Comparison of ENCODE assay signal across 36 cellular contexts in genomic region chr3:26847675-26848074, GRCh38.
"Had no signal": no experiment of that assay in that cellular context is flagged by ENCODE, and none has a peak within 500 bp of the region (broad histone marks: within the 10 kb centered on the region; RNA-seq: fewer than 3 reads in every experiment).

No MANE protein-coding gene starts in this region.

- H3K36me3 ChIP-seq: adrenal gland, brain microvascular endothelial cell, breast epithelium had no signal

- H3K4me1 Mint-ChIP-seq: activated B cell treated with CpG ODN at 0.5 μM for 24 hours; activated CD4-positive, alpha-beta memory T cell treated with anti-CD3 and anti-CD28 coated beads, Interleukin-2, amount 10 ng/mL, durations not matched to agents 7 days and 5 days; activated CD4-positive, alpha-beta T cell treated with anti-CD3 and anti-CD28 coated beads, Interleukin-2, amount 10 ng/mL, durations not matched to agents 7 days and 5 days; activated CD8-positive, alpha-beta memory T cell treated with anti-CD3 and anti-CD28 coated beads, Interleukin-2, amount 10 ng/mL, durations not matched to agents 7 days and 5 days; activated naive CD8-positive, alpha-beta T cell treated with anti-CD3 and anti-CD28 coated beads for 36 hours; activated T-helper 17 cell treated with anti-CD3 and anti-CD28 coated beads, Interleukin-2, amount 50 U/mL, for 72 hours had no signal

- H3K27ac Mint-ChIP-seq: activated B cell treated with CpG ODN at 0.5 μM for 24 hours; activated CD4-positive, alpha-beta memory T cell treated with anti-CD3 and anti-CD28 coated beads, Interleukin-2, amount 10 ng/mL, durations not matched to agents 7 days and 5 days; activated CD4-positive, alpha-beta T cell treated with anti-CD3 and anti-CD28 coated beads, Interleukin-2, amount 10 ng/mL, durations not matched to agents 7 days and 5 days; activated CD8-positive, alpha-beta memory T cell treated with anti-CD3 and anti-CD28 coated beads, Interleukin-2, amount 10 ng/mL, durations not matched to agents 7 days and 5 days; activated CD8-positive, alpha-beta T cell treated with anti-CD3 and anti-CD28 coated beads, Interleukin-2, amount 10 ng/mL, durations not matched to agents 7 days and 5 days; activated naive CD4-positive, alpha-beta T cell treated with anti-CD3 and anti-CD28 coated beads for 36 hours; activated naive CD4-positive, alpha-beta T cell treated with anti-CD3 and anti-CD28 coated beads, Interleukin-2, amount 50 U/mL, for 72 hours; activated naive CD8-positive, alpha-beta T cell treated with anti-CD3 and anti-CD28 coated beads for 36 hours; activated T-cell treated with anti-CD3 and anti-CD28 coated beads, Interleukin-2, amount 50 U/mL, for 72 hours; activated T-helper 1 cell treated with anti-CD3 and anti-CD28 coated beads, Interleukin-12 subunit alpha, Interleukin-12 subunit beta, Interleukin-2, Interleukin-4 antibody, amounts not matched to agents 30 ng/mL and 10 ng/mL and 1 ng/mL, durations not matched to agents 14 hours and 24 hours and 36 hours; activated T-helper 17 cell treated with anti-CD3 and anti-CD28 coated beads, Interleukin-2, amount 50 U/mL, for 72 hours; T-helper 1 cell treated with Interleukin-12 subunit alpha and Interleukin-12 subunit beta and Interleukin-4 antibody, amounts not matched to agents 30 μg/mL and 1 μg/mL, for 36 hours; T-helper 2 cell treated with Interferon-gamma antibody and Interleukin-4, amounts not matched to agents 5 μg/mL and 100 μg/mL, for 36 hours had no signal

- H3K4me1 ChIP-seq: adrenal gland, body of pancreas, breast epithelium had no signal

- H3K27me3 ChIP-seq: adrenal gland, body of pancreas, brain microvascular endothelial cell, breast epithelium had no signal

- H3K27ac ChIP-seq: adrenal gland, body of pancreas, brain microvascular endothelial cell, breast epithelium, VCaP had no signal

- H3K9me3 ChIP-seq: adrenal gland, body of pancreas, breast epithelium had no signal

- H3K9me3 Mint-ChIP-seq: activated naive CD4-positive, alpha-beta T cell treated with anti-CD3 and anti-CD28 coated beads for 36 hours had no signal

- H3K36me3 Mint-ChIP-seq: activated CD8-positive, alpha-beta memory T cell treated with anti-CD3 and anti-CD28 coated beads, Interleukin-2, amount 10 ng/mL, durations not matched to agents 7 days and 5 days; activated naive CD4-positive, alpha-beta T cell treated with anti-CD3 and anti-CD28 coated beads, Interleukin-2, amount 50 U/mL, for 72 hours; activated naive CD8-positive, alpha-beta T cell treated with anti-CD3 and anti-CD28 coated beads for 36 hours had no signal

- H3K4me3 Mint-ChIP-seq: activated B cell treated with CpG ODN at 0.5 μM for 24 hours; activated CD4-positive, alpha-beta memory T cell treated with anti-CD3 and anti-CD28 coated beads, Interleukin-2, amount 10 ng/mL, durations not matched to agents 7 days and 5 days; activated CD4-positive, alpha-beta T cell treated with anti-CD3 and anti-CD28 coated beads, Interleukin-2, amount 10 ng/mL, durations not matched to agents 7 days and 5 days; activated CD8-positive, alpha-beta memory T cell treated with anti-CD3 and anti-CD28 coated beads, Interleukin-2, amount 10 ng/mL, durations not matched to agents 7 days and 5 days; activated CD8-positive, alpha-beta T cell treated with anti-CD3 and anti-CD28 coated beads, Interleukin-2, amount 10 ng/mL, durations not matched to agents 7 days and 5 days; activated naive CD4-positive, alpha-beta T cell treated with anti-CD3 and anti-CD28 coated beads for 36 hours; activated naive CD8-positive, alpha-beta T cell treated with anti-CD3 and anti-CD28 coated beads for 36 hours; activated T-cell treated with anti-CD3 and anti-CD28 coated beads, Interleukin-2, amount 50 U/mL, for 4 hours; activated T-cell treated with anti-CD3 and anti-CD28 coated beads, Interleukin-2, amount 50 U/mL, for 72 hours; activated T-helper 1 cell treated with anti-CD3 and anti-CD28 coated beads, Interleukin-12 subunit alpha, Interleukin-12 subunit beta, Interleukin-2, Interleukin-4 antibody, amounts not matched to agents 30 ng/mL and 10 ng/mL and 1 ng/mL, durations not matched to agents 14 hours and 24 hours and 36 hours; activated T-helper 17 cell treated with anti-CD3 and anti-CD28 coated beads, Interleukin-2, amount 50 U/mL, for 72 hours; T-helper 1 cell treated with Interleukin-12 subunit alpha and Interleukin-12 subunit beta and Interleukin-4 antibody, amounts not matched to agents 30 μg/mL and 1 μg/mL, for 36 hours; T-helper 2 cell treated with Interferon-gamma antibody and Interleukin-4, amounts not matched to agents 5 μg/mL and 100 μg/mL, for 36 hours had no signal

- FAIRE-seq: astrocyte, colon, TTC549 had no signal

- H3K27me3 Mint-ChIP-seq: activated B cell treated with CpG ODN at 0.5 μM for 24 hours; activated CD4-positive, alpha-beta memory T cell treated with anti-CD3 and anti-CD28 coated beads, Interleukin-2, amount 10 ng/mL, durations not matched to agents 7 days and 5 days; activated CD4-positive, alpha-beta T cell treated with anti-CD3 and anti-CD28 coated beads, Interleukin-2, amount 10 ng/mL, durations not matched to agents 7 days and 5 days; activated CD8-positive, alpha-beta memory T cell treated with anti-CD3 and anti-CD28 coated beads, Interleukin-2, amount 10 ng/mL, durations not matched to agents 7 days and 5 days; activated naive CD8-positive, alpha-beta T cell treated with anti-CD3 and anti-CD28 coated beads for 36 hours; activated T-helper 17 cell treated with anti-CD3 and anti-CD28 coated beads, Interleukin-2, amount 50 U/mL, for 72 hours had no signal

- ATAC-seq: activated CD8-positive, alpha-beta memory T cell treated with anti-CD3 and anti-CD28 coated beads, Interleukin-2, amount 10 ng/mL, durations not matched to agents 7 days and 5 days; activated CD8-positive, alpha-beta T cell treated with anti-CD3 and anti-CD28 coated beads, Interleukin-2, amount 10 ng/mL, durations not matched to agents 7 days and 5 days; activated naive CD4-positive, alpha-beta T cell treated with anti-CD3 and anti-CD28 coated beads, Interleukin-2, amount 50 U/mL, for 72 hours; activated T-cell treated with anti-CD3 and anti-CD28 coated beads, Interleukin-2, amount 50 U/mL, for 4 hours; activated T-cell treated with anti-CD3 and anti-CD28 coated beads, Interleukin-2, amount 50 U/mL, for 72 hours; activated T-helper 17 cell treated with anti-CD3 and anti-CD28 coated beads, Interleukin-2, amount 50 U/mL, for 72 hours; body of pancreas had no signal

- DNase-seq: activated B cell treated with CpG ODN at 0.5 μM for 24 hours; activated CD4-positive, alpha-beta memory T cell treated with anti-CD3 and anti-CD28 coated beads, Interleukin-2, amount 10 ng/mL, durations not matched to agents 7 days and 5 days; activated CD4-positive, alpha-beta T cell treated with anti-CD3 and anti-CD28 coated beads for 48 hours; activated CD4-positive, alpha-beta T cell treated with anti-CD3 and anti-CD28 coated beads, Interleukin-2, amount 10 ng/mL, durations not matched to agents 7 days and 5 days; activated CD4-positive, alpha-beta T cell treated with anti-CD3 and anti-CD28 coated beads, Interleukin-2, amount 50 U/mL, for 48 hours; activated CD4-positive, CD25-positive, alpha-beta regulatory T cell treated with anti-CD3 and anti-CD28 coated beads, Interleukin-2, amount 50 U/mL, for 72 hours; activated CD8-positive, alpha-beta memory T cell treated with anti-CD3 and anti-CD28 coated beads for 24 hours; activated CD8-positive, alpha-beta memory T cell treated with anti-CD3 and anti-CD28 coated beads, Interleukin-2, amount 10 ng/mL, durations not matched to agents 7 days and 5 days; activated CD8-positive, alpha-beta memory T cell treated with anti-CD3 and anti-CD28 coated beads, Interleukin-2, amount 50 U/mL, for 48 hours; activated CD8-positive, alpha-beta T cell treated with anti-CD3 and anti-CD28 coated beads, Interleukin-2, amount 10 ng/mL, durations not matched to agents 7 days and 5 days; activated effector memory CD4-positive, alpha-beta T cell treated with anti-CD3 and anti-CD28 coated beads, Interleukin-2, amount 50 U/mL, for 16 hours; activated gamma-delta T cell treated with Interleukin-2 at 50 U/mL for 16 hours; activated naive CD4-positive, alpha-beta T cell; activated naive CD4-positive, alpha-beta T cell treated with anti-CD3 and anti-CD28 coated beads for 36 hours; activated naive CD4-positive, alpha-beta T cell treated with anti-CD3 and anti-CD28 coated beads, Interleukin-2, amount 50 U/mL, for 16 hours; activated naive CD8-positive, alpha-beta T cell treated with anti-CD3 and anti-CD28 coated beads for 36 hours; activated T-cell treated with anti-CD3 and anti-CD28 coated beads, Interleukin-2, amount 50 U/mL, for 4 hours; activated T-cell treated with anti-CD3 and anti-CD28 coated beads, Interleukin-2, amount 50 U/mL, for 72 hours; adrenal gland; amniotic stem cell; aorta; body of pancreas; brain microvascular endothelial cell; central memory CD4-positive, alpha-beta T cell; T-helper 2 cell; T-helper 9 cell had no signal

- H3K4me3 ChIP-seq: adrenal gland, body of pancreas, breast epithelium had no signal
